ENCODE assay signal across 19 cellular contexts in genomic region chr14:76884394-76884793, GRCh38. TPM values are rescaled to one million over a fixed set of nuclear protein-coding genes. Genes with fewer than 3 reads are reported as not detected.
DNase-seq lines count a peak whose midpoint lies in the region; ATAC-seq and TF ChIP-seq lines count a peak whose summit lies in the region.
"Had no signal": no experiment of that assay in that cellular context is flagged by ENCODE, and none has a peak within 500 bp of the region (broad histone marks: within the 10 kb centered on the region; RNA-seq: fewer than 3 reads in every experiment).

No MANE protein-coding gene starts in this region.

- peaks cover 6 to 44% (median 19%) of the 10 kb centered on the region in 9 donors for H3K4me1 ChIP-seq in heart right ventricle
- H3K4me1 ChIP-seq in neural progenitor cell, result peaks cover 4% of the 10 kb centered on the region
- peaks cover 6 to 22% (median 13%) of the 10 kb centered on the region in 4 donors for H3K4me1 ChIP-seq in upper lobe of left lung
- no peaks in the 10 kb centered on the region for H3K4me1 ChIP-seq in effector memory CD4-positive, alpha-beta T cell (ENCODE audit: control insufficient read depth, insufficient read depth, low read length, poor library complexity, severe bottlenecking)

- no peak overlapping the region for H3K4me3 ChIP-seq in heart right ventricle
- H3K4me3 ChIP-seq in neural progenitor cell, result no peak overlapping the region
- H3K4me3 ChIP-seq in upper lobe of left lung, result no peak overlapping the region
- no peak overlapping the region for H3K4me3 ChIP-seq in effector memory CD4-positive, alpha-beta T cell (ENCODE audit: insufficient read depth, low read depth, low read length, poor library complexity, severe bottlenecking)
- H3K4me3 ChIP-seq: PC-9 had no signal

- H3K27me3 Mint-ChIP-seq in neural progenitor cell (ENCODE audit: insufficient read depth, low read depth), result peaks cover 6% of the 10 kb centered on the region

- no peaks in the 10 kb centered on the region for H3K9me3 Mint-ChIP-seq in neural progenitor cell
- H3K9me3 Mint-ChIP-seq: CD8-positive, alpha-beta T cell had no signal

- H3K27ac Mint-ChIP-seq in neural progenitor cell, result no peak overlapping the region
- H3K27ac Mint-ChIP-seq: CD8-positive, alpha-beta T cell had no signal

- no peak for TF ChIP-seq CTCF in heart right ventricle (IDR thresholded peaks at IDR 0.05)
- TF ChIP-seq CTCF in neural progenitor cell (IDR thresholded peaks at IDR 0.05), result no peak
- TF ChIP-seq CTCF in upper lobe of left lung (IDR thresholded peaks at IDR 0.05), result no peak

- intact Hi-C loops in heart right ventricle (cut with DNase I) (no loop called here), cardiac septum (cut with DNase I) (no loop called here)

- H3K9me3 ChIP-seq in heart right ventricle, result no peaks in the 10 kb centered on the region
- no peaks in the 10 kb centered on the region for H3K9me3 ChIP-seq in neural progenitor cell (ENCODE audit: low read depth)
- H3K9me3 ChIP-seq in upper lobe of left lung, result no peaks in the 10 kb centered on the region
- H3K9me3 ChIP-seq in effector memory CD4-positive, alpha-beta T cell (ENCODE audit: control insufficient read depth, low read length), result no peaks in the 10 kb centered on the region

- no peak overlapping the region for H3K9ac ChIP-seq in neural progenitor cell

- H4K20me1 ChIP-seq in neural progenitor cell (ENCODE audit: low read depth), result no peaks in the 10 kb centered on the region

- no peaks in the 10 kb centered on the region for H3K36me3 ChIP-seq in heart right ventricle
- no peaks in the 10 kb centered on the region for H3K36me3 ChIP-seq in neural progenitor cell
- H3K36me3 ChIP-seq in upper lobe of left lung, result no peaks in the 10 kb centered on the region
- no peaks in the 10 kb centered on the region for H3K36me3 ChIP-seq in effector memory CD4-positive, alpha-beta T cell (ENCODE audit: control insufficient read depth, insufficient read depth, low read length)

- H3K36me3 Mint-ChIP-seq in neural progenitor cell, result no peaks in the 10 kb centered on the region
- H3K36me3 Mint-ChIP-seq: CD8-positive, alpha-beta T cell had no signal

- no peak for TF ChIP-seq POLR2A in upper lobe of left lung (IDR thresholded peaks at IDR 0.05)

- no peak for DNase-seq in heart right ventricle
- no peak for DNase-seq in cardiac septum (ENCODE audit: low spot score)
- no peak for DNase-seq in neural progenitor cell (ENCODE audit: low spot score)
- peak in 1 of 2 donors; percentile 49 for DNase-seq in upper lobe of left lung
- no peak for DNase-seq in DMS53 treated with DMSO at 0.1 percent for 48 hours (lab: John Stamatoyannopoulos, UW; ENCODE audit: unreplicated experiment)
- DNase-seq in effector memory CD4-positive, alpha-beta T cell, result no peak
- DNase-seq: 8988T; CD8-positive, alpha-beta T cell; DMS79; KG1; NCI-H1436 treated with DMSO at 0.1 percent for 48 hours; NCI-H2081; NCI-H510A; NCI-H774; PC-9 had no signal

- H3K4me2 ChIP-seq in neural progenitor cell, result no peak overlapping the region
- H3K4me2 ChIP-seq: PC-9 had no signal

- WGBS in heart right ventricle, 2 donors, result 80% methylated on average over 6 of the region's 6 CpGs
- WGBS in upper lobe of left lung, 2 donors, result 73 to 74% methylated on average over 3 to 6 of the region's 6 CpGs

- H3K27me3 ChIP-seq in heart right ventricle (no peaks in the 10 kb centered on the region), neural progenitor cell (no peaks in the 10 kb centered on the region), upper lobe of left lung (no peaks in the 10 kb centered on the region)
- no peaks in the 10 kb centered on the region for H3K27me3 ChIP-seq in effector memory CD4-positive, alpha-beta T cell (replicated peaks; ENCODE audit: control insufficient read depth, insufficient read depth, low read length, poor library complexity, severe bottlenecking)

- H2AFZ ChIP-seq in neural progenitor cell (replicated peaks), result peak overlapping the region; percentile 77
- H2AFZ ChIP-seq: PC-9 had no signal

- no peaks in the 10 kb centered on the region for H3K79me2 ChIP-seq in neural progenitor cell (ENCODE audit: low read depth)

- H3F3A ChIP-seq in neural progenitor cell (ENCODE audit: low read depth), result no peaks in the 10 kb centered on the region

- ATAC-seq in heart right ventricle (peak in 3 of 8 donors; percentile 5 to 19 (median 6)), esophagus mucosa (peak; percentile 12), upper lobe of left lung (ENCODE audit: low FRiP score in 2 of 2) (no peak), HG03108 (IDR thresholded peaks at IDR 0.05; ENCODE audit: unreplicated experiment) (no peak)
- ATAC-seq: CD8-positive, alpha-beta T cell; HCT116 had no signal

- TF ChIP-seq EP300 in upper lobe of left lung (IDR thresholded peaks at IDR 0.05), result no peak

- H3K4me3 Mint-ChIP-seq in neural progenitor cell, result no peak overlapping the region
- H3K4me3 Mint-ChIP-seq: CD8-positive, alpha-beta T cell had no signal

- H3K27ac ChIP-seq in heart right ventricle, result peak overlapping the region; percentile 40 to 83 (median 76)
- H3K27ac ChIP-seq in neural progenitor cell, result no peak overlapping the region
- peak overlapping the region; percentile 73 to 87 (median 84) for H3K27ac ChIP-seq in upper lobe of left lung
- no peak overlapping the region for H3K27ac ChIP-seq in effector memory CD4-positive, alpha-beta T cell (ENCODE audit: insufficient read depth, low read length, poor library complexity, severe bottlenecking)
- H3K27ac ChIP-seq: PC-9 had no signal

- H3K4me1 Mint-ChIP-seq in neural progenitor cell, result peaks cover 7% of the 10 kb centered on the region

RNA-seq across cellular contexts. Expression of gene LRRC74A, which starts 58.2 kb away (rescaled TPM):
- total RNA-seq in heart right ventricle (not detected), cardiac septum (not detected), esophagus mucosa (not detected), neural progenitor cell (ENCODE audit: low replicate concordance) (not detected in 2 replicates), upper lobe of left lung (not detected)
- polyA plus RNA-seq in heart right ventricle, result not detected
- total RNA-seq: CD8-positive, alpha-beta T cell; PC-9 had no signal
- polyA plus RNA-seq: BJ had no signal

Comparison
In these comparisons a context has a peak if more than half of its experiments do, and no peak if none do; other contexts are left out.
1. H3K27ac ChIP-seq: peak in heart right ventricle (10 of 10) and upper lobe of left lung (4 of 4); none in neural progenitor cell (single experiment) and effector memory CD4-positive, alpha-beta T cell (single experiment).